Comparison of ENCODE assay signal across 21 cellular contexts in the genomic region with DNA sequence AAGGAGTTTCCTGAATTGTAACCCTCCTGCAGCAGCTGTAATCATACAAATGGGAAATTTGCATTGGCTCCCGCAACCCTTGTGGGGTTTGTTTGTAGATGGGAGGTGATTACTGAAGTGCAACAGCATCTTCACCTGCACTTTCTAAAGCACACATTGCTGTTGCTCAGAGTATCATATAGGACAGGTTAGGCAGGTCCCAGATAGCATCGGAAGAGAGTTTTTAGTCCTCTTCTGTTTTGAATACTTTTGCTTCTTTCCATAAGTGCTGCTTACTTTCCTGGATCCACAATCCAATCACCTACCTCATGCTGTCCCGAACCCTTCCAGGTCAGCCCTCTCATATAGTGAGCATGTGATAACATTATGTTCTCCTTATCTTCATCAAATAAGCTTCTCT.
"Had no signal": no experiment of that assay in that cellular context is flagged by ENCODE, and none has a peak within 500 bp of the region (broad histone marks: within the 10 kb centered on the region; RNA-seq: fewer than 3 reads in every experiment).

No MANE protein-coding gene starts in this region.

- FAIRE-seq: colon, kidney had no signal

- H3K27ac Mint-ChIP-seq: activated CD4-positive, alpha-beta T cell treated with anti-CD3 and anti-CD28 coated beads, Interleukin-2, amount 10 ng/mL, durations not matched to agents 24 days and 14 days; activated CD8-positive, alpha-beta T cell treated with anti-CD3 and anti-CD28 coated beads, Interleukin-2, amount 10 ng/mL, durations not matched to agents 7 days and 5 days; activated naive CD4-positive, alpha-beta T cell treated with anti-CD3 and anti-CD28 coated beads, Interleukin-2, amount 10 ng/mL, durations not matched to agents 7 days and 5 days; activated naive CD8-positive, alpha-beta T cell treated with anti-CD3 and anti-CD28 coated beads, Interleukin-2, amount 50 U/mL, for 24 hours; brain; nephron progenitor cell; progenitor cell of endocrine pancreas; stimulated activated naive B cell treated with anti-CD40 and anti-IgM and Interleukin-4, amounts not matched to agents 10 μg/mL and 1 μg/mL and 100 μg/mL, for 72 hours had no signal

- H3K36me3 Mint-ChIP-seq: brain had no signal

- ATAC-seq: activated CD8-positive, alpha-beta T cell treated with anti-CD3 and anti-CD28 coated beads, Interleukin-2, amount 10 ng/mL, durations not matched to agents 7 days and 5 days; activated naive CD8-positive, alpha-beta T cell treated with anti-CD3 and anti-CD28 coated beads, Interleukin-2, amount 50 U/mL, for 24 hours; activated T-cell treated with anti-CD3 and anti-CD28 coated beads, Interleukin-2, amount 50 U/mL, for 4 hours; heart left ventricle; left lobe of liver; stimulated activated naive B cell treated with anti-CD40 and anti-IgM and Interleukin-4, amounts not matched to agents 10 μg/mL and 1 μg/mL and 100 μg/mL, for 72 hours; upper lobe of right lung had no signal

- H3K4me3 ChIP-seq: heart left ventricle, lung, thoracic aorta, upper lobe of right lung had no signal

- H3K27ac ChIP-seq: heart left ventricle, thoracic aorta, upper lobe of right lung had no signal

- H3K4me3 Mint-ChIP-seq: activated CD4-positive, alpha-beta T cell treated with anti-CD3 and anti-CD28 coated beads, Interleukin-2, amount 10 ng/mL, durations not matched to agents 24 days and 14 days; activated CD8-positive, alpha-beta T cell treated with anti-CD3 and anti-CD28 coated beads, Interleukin-2, amount 10 ng/mL, durations not matched to agents 7 days and 5 days; activated naive CD4-positive, alpha-beta T cell treated with anti-CD3 and anti-CD28 coated beads, Interleukin-2, amount 10 ng/mL, durations not matched to agents 7 days and 5 days; activated naive CD8-positive, alpha-beta T cell treated with anti-CD3 and anti-CD28 coated beads, Interleukin-2, amount 50 U/mL, for 24 hours; activated T-cell treated with anti-CD3 and anti-CD28 coated beads, Interleukin-2, amount 50 U/mL, for 4 hours; brain; nephron progenitor cell; stimulated activated naive B cell treated with anti-CD40 and anti-IgM and Interleukin-4, amounts not matched to agents 10 μg/mL and 1 μg/mL and 100 μg/mL, for 72 hours had no signal

- DNase-seq: activated CD4-positive, alpha-beta T cell treated with anti-CD3 and anti-CD28 coated beads, Interleukin-2, amount 10 ng/mL, durations not matched to agents 24 days and 14 days; activated CD8-positive, alpha-beta T cell treated with anti-CD3 and anti-CD28 coated beads, Interleukin-2, amount 10 ng/mL, durations not matched to agents 7 days and 5 days; activated naive CD4-positive, alpha-beta T cell treated with anti-CD3 and anti-CD28 coated beads, Interleukin-2, amount 10 ng/mL, durations not matched to agents 7 days and 5 days; activated naive CD8-positive, alpha-beta T cell treated with anti-CD3 and anti-CD28 coated beads, Interleukin-2, amount 50 U/mL, for 24 hours; activated T-cell treated with anti-CD3 and anti-CD28 coated beads, Interleukin-2, amount 50 U/mL, for 4 hours; anterior cingulate cortex; caudate nucleus; foreskin melanocyte; heart left ventricle; kidney; nephron progenitor cell; nucleus accumbens; stimulated activated naive B cell treated with anti-CD40 and anti-IgM and Interleukin-4, amounts not matched to agents 10 μg/mL and 1 μg/mL and 100 μg/mL, for 72 hours; T1000; upper lobe of right lung had no signal

- H3K9me3 Mint-ChIP-seq: nephron progenitor cell had no signal

- H3K27me3 Mint-ChIP-seq: activated CD4-positive, alpha-beta T cell treated with anti-CD3 and anti-CD28 coated beads, Interleukin-2, amount 10 ng/mL, durations not matched to agents 24 days and 14 days; activated naive CD4-positive, alpha-beta T cell treated with anti-CD3 and anti-CD28 coated beads, Interleukin-2, amount 10 ng/mL, durations not matched to agents 7 days and 5 days; activated naive CD8-positive, alpha-beta T cell treated with anti-CD3 and anti-CD28 coated beads, Interleukin-2, amount 50 U/mL, for 24 hours; progenitor cell of endocrine pancreas; stimulated activated naive B cell treated with anti-CD40 and anti-IgM and Interleukin-4, amounts not matched to agents 10 μg/mL and 1 μg/mL and 100 μg/mL, for 72 hours had no signal

- H3K9me3 ChIP-seq: heart left ventricle, thoracic aorta, upper lobe of right lung had no signal

- H3K36me3 ChIP-seq: heart left ventricle, thoracic aorta, upper lobe of right lung had no signal

- H3K27me3 ChIP-seq: heart left ventricle, upper lobe of right lung had no signal
